In the genomic region with DNA sequence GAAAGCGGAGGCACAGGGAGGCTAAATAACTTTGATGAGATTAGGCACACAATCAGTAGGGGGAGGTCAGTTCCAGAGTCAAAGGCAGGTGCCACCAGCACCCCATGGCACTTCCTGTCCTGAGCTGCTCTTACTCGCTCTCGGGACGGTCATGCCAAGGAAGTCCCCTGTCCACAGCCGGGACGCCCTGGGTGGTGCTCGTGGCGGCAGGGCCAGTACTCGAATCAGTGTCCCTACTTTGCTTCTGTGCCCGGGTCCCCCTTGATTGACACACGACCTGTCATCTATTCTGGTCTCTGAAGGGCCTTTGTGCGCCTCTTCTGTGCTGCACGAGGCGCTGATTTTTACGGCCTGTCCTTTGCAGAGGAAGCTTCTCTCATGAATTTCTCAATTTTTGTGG, we compare ENCODE assay signal across 26 cellular contexts. TPM values are rescaled to one million over a fixed set of nuclear protein-coding genes. Genes with fewer than 3 reads are reported as not detected.
DNase-seq lines count a peak whose midpoint lies in the region; ATAC-seq, FAIRE-seq and TF ChIP-seq lines count a peak whose summit lies in the region.
"Had no signal": no experiment of that assay in that cellular context is flagged by ENCODE, and none has a peak within 500 bp of the region (broad histone marks: within the 10 kb centered on the region; RNA-seq: fewer than 3 reads in every experiment).

No MANE protein-coding gene starts in this region.

- H3K4me3 ChIP-seq in GM23338 (no peak overlapping the region), kidney (ENCODE audit: low read length in 2 of 2) (no peak overlapping the region)
- H3K4me3 ChIP-seq: A549, GM12878, Peyer's patch, SJSA1 had no signal

- intact Hi-C loops in kidney (cut with DNase I) = no loop called here

- no peaks in the 10 kb centered on the region for H3K27me3 Mint-ChIP-seq in activated naive CD8-positive, alpha-beta T cell
- no peaks in the 10 kb centered on the region for H3K27me3 Mint-ChIP-seq in activated naive CD8-positive, alpha-beta T cell treated with anti-CD3 and anti-CD28 coated beads, Interleukin-2, amount 50 U/mL, for 24 hours
- peaks cover 6% of the 10 kb centered on the region for H3K27me3 Mint-ChIP-seq in GM23338 (ENCODE audit: insufficient read depth, low read depth, poor library complexity)
- no peaks in the 10 kb centered on the region for H3K27me3 Mint-ChIP-seq in stimulated activated naive B cell treated with anti-CD40 and anti-IgM and Interleukin-4, amounts not matched to agents 10 μg/mL and 1 μg/mL and 100 μg/mL, for 72 hours
- H3K27me3 Mint-ChIP-seq: IgD-negative memory B cell had no signal

- H3K4me1 Mint-ChIP-seq in activated naive CD8-positive, alpha-beta T cell (ENCODE audit: low read depth) = peaks cover 51% of the 10 kb centered on the region
- H3K4me1 Mint-ChIP-seq in activated naive CD8-positive, alpha-beta T cell treated with anti-CD3 and anti-CD28 coated beads, Interleukin-2, amount 50 U/mL, for 24 hours = peaks cover 87% of the 10 kb centered on the region
- peaks cover 18% of the 10 kb centered on the region for H3K4me1 Mint-ChIP-seq in GM23338
- H3K4me1 Mint-ChIP-seq in stimulated activated naive B cell treated with anti-CD40 and anti-IgM and Interleukin-4, amounts not matched to agents 10 μg/mL and 1 μg/mL and 100 μg/mL, for 72 hours = peaks cover 89 to 98% of the 10 kb centered on the region in 2 donors

- H3K4me1 ChIP-seq in GM23338 (ENCODE audit: insufficient read depth) = no peaks in the 10 kb centered on the region
- H3K4me1 ChIP-seq in kidney (ENCODE audit: control insufficient read depth in 1 of 2, insufficient read depth in 1 of 2, low read depth in 1 of 2, low read length in 2 of 2) = no peaks in the 10 kb centered on the region
- H3K4me1 ChIP-seq: A549, BE2C, SJSA1 had no signal

- ATAC-seq in activated naive CD8-positive, alpha-beta T cell treated with anti-CD3 and anti-CD28 coated beads, Interleukin-2, amount 50 U/mL, for 24 hours = no peak
- no peak for ATAC-seq in GM23338
- ATAC-seq in stimulated activated naive B cell treated with anti-CD40 and anti-IgM and Interleukin-4, amounts not matched to agents 10 μg/mL and 1 μg/mL and 100 μg/mL, for 72 hours (replicated peaks) = no peak
- ATAC-seq: A549, GM12878 had no signal

- no peak for FAIRE-seq in kidney (lab: Jason Lieb, UNC)
- FAIRE-seq: A549, GM12878, H54 had no signal

- H3K9me3 Mint-ChIP-seq in activated naive CD8-positive, alpha-beta T cell (ENCODE audit: low read depth) = no peaks in the 10 kb centered on the region
- no peaks in the 10 kb centered on the region for H3K9me3 Mint-ChIP-seq in activated naive CD8-positive, alpha-beta T cell treated with anti-CD3 and anti-CD28 coated beads, Interleukin-2, amount 50 U/mL, for 24 hours
- no peaks in the 10 kb centered on the region for H3K9me3 Mint-ChIP-seq in GM23338
- no peaks in the 10 kb centered on the region for H3K9me3 Mint-ChIP-seq in stimulated activated naive B cell treated with anti-CD40 and anti-IgM and Interleukin-4, amounts not matched to agents 10 μg/mL and 1 μg/mL and 100 μg/mL, for 72 hours
- H3K9me3 Mint-ChIP-seq: CD4-positive, alpha-beta memory T cell; IgD-negative memory B cell had no signal

- H3K9me2 ChIP-seq in GM23338 (ENCODE audit: insufficient read depth) = no peaks in the 10 kb centered on the region

- no peaks in the 10 kb centered on the region for H3K36me3 Mint-ChIP-seq in activated naive CD8-positive, alpha-beta T cell
- H3K36me3 Mint-ChIP-seq in activated naive CD8-positive, alpha-beta T cell treated with anti-CD3 and anti-CD28 coated beads, Interleukin-2, amount 50 U/mL, for 24 hours (ENCODE audit: low read depth) = peaks cover 15% of the 10 kb centered on the region
- no peaks in the 10 kb centered on the region for H3K36me3 Mint-ChIP-seq in GM23338 (ENCODE audit: low read depth)
- H3K36me3 Mint-ChIP-seq in stimulated activated naive B cell treated with anti-CD40 and anti-IgM and Interleukin-4, amounts not matched to agents 10 μg/mL and 1 μg/mL and 100 μg/mL, for 72 hours = peaks cover 11 to 18% of the 10 kb centered on the region in 2 donors
- H3K36me3 Mint-ChIP-seq: CD4-positive, alpha-beta memory T cell; IgD-negative memory B cell had no signal

- DNase-seq in activated naive CD8-positive, alpha-beta T cell treated with anti-CD3 and anti-CD28 coated beads, Interleukin-2, amount 50 U/mL, for 24 hours = no peak
- DNase-seq in GM23338 (ENCODE audit: low spot score) = no peak
- peak; percentile 64 for DNase-seq in kidney
- DNase-seq in stimulated activated naive B cell treated with anti-CD40 and anti-IgM and Interleukin-4, amounts not matched to agents 10 μg/mL and 1 μg/mL and 100 μg/mL, for 72 hours = no peak
- DNase-seq in NCI-H526 (lab: John Stamatoyannopoulos, UW) = no peak
- no peak for DNase-seq in NCI-H146 (lab: John Stamatoyannopoulos, UW)
- no peak for DNase-seq in SKM-1 (lab: John Stamatoyannopoulos, UW; ENCODE audit: unreplicated experiment)
- DNase-seq: BE2C; Caco-2; CD4-positive, alpha-beta memory T cell; DMS 273 treated with DMSO at 0.1 percent for 48 hours; DND-41; Karpas-422; MV-4-11; NCI-H1417 treated with DMSO at 0.1 percent for 48 hours; NCI-H1930; NCI-H2227 treated with DMSO at 0.1 percent for 48 hours; NCI-H510A; NCI-H748 treated with DMSO at 0.1 percent for 48 hours; Peyer's patch had no signal

- H3K27ac ChIP-seq in GM23338 (ENCODE audit: low read depth) (no peak overlapping the region), kidney (ENCODE audit: low read depth in 2 of 2, low read length in 2 of 2) (no peak overlapping the region)
- H3K27ac ChIP-seq: A549, Peyer's patch, SJSA1 had no signal

- no peaks in the 10 kb centered on the region for H3K27me3 ChIP-seq in GM23338 (ENCODE audit: insufficient read depth)
- H3K27me3 ChIP-seq: Peyer's patch, SJSA1 had no signal

- H3K9me3 ChIP-seq in kidney (ENCODE audit: control insufficient read depth in 1 of 2, low read length in 2 of 2) = no peaks in the 10 kb centered on the region
- H3K9me3 ChIP-seq: A549, BE2C, Caco-2, Peyer's patch, SJSA1 had no signal

- no peak overlapping the region for H3K4me3 Mint-ChIP-seq in activated naive CD8-positive, alpha-beta T cell
- H3K4me3 Mint-ChIP-seq in activated naive CD8-positive, alpha-beta T cell treated with anti-CD3 and anti-CD28 coated beads, Interleukin-2, amount 50 U/mL, for 24 hours = no peak overlapping the region
- no peak overlapping the region for H3K4me3 Mint-ChIP-seq in GM23338
- H3K4me3 Mint-ChIP-seq in stimulated activated naive B cell treated with anti-CD40 and anti-IgM and Interleukin-4, amounts not matched to agents 10 μg/mL and 1 μg/mL and 100 μg/mL, for 72 hours = no peak overlapping the region
- H3K4me3 Mint-ChIP-seq: CD4-positive, alpha-beta memory T cell had no signal

- H4K20me1 ChIP-seq in GM23338 (replicated peaks; ENCODE audit: insufficient read depth) = no peaks in the 10 kb centered on the region

- H3K36me3 ChIP-seq in GM23338 (ENCODE audit: insufficient read depth) (no peaks in the 10 kb centered on the region), kidney (ENCODE audit: control insufficient read depth in 1 of 2, insufficient read depth in 2 of 2, low read length in 2 of 2) (no peaks in the 10 kb centered on the region)
- H3K36me3 ChIP-seq: BE2C, Peyer's patch, SJSA1 had no signal

- H2AFZ ChIP-seq in GM23338 = no peak overlapping the region

- no peak overlapping the region for H3K9ac ChIP-seq in kidney (ENCODE audit: low read length in 2 of 2)

- no peaks in the 10 kb centered on the region for H3F3A ChIP-seq in GM23338 (replicated peaks; ENCODE audit: low read depth)

- no peak overlapping the region for H3K4me2 ChIP-seq in GM23338
- H3K4me2 ChIP-seq: A549 had no signal

- TF ChIP-seq CTCF in GM23338 (conservative IDR thresholded peaks at IDR 0.05; ENCODE audit: low read depth in 2 of 2) (no peak), kidney (IDR thresholded peaks at IDR 0.05; ENCODE audit: borderline replicate concordance, extremely low read depth, insufficient read depth) (no peak)

- peak overlapping the region; percentile 41 for H3K27ac Mint-ChIP-seq in activated naive CD8-positive, alpha-beta T cell
- H3K27ac Mint-ChIP-seq in activated naive CD8-positive, alpha-beta T cell treated with anti-CD3 and anti-CD28 coated beads, Interleukin-2, amount 50 U/mL, for 24 hours = no peak overlapping the region
- 0 out of 2 replicates have a peak overlapping the region, but pooled peaks have one; percentile 45 for H3K27ac Mint-ChIP-seq in GM23338
- H3K27ac Mint-ChIP-seq in stimulated activated naive B cell treated with anti-CD40 and anti-IgM and Interleukin-4, amounts not matched to agents 10 μg/mL and 1 μg/mL and 100 μg/mL, for 72 hours = peak overlapping the region; percentile 92
- H3K27ac Mint-ChIP-seq: CD4-positive, alpha-beta memory T cell had no signal

- H3K79me2 ChIP-seq in GM23338 (replicated peaks; ENCODE audit: insufficient read depth) = no peaks in the 10 kb centered on the region

RNA-seq across cellular contexts. Expression of gene IRF8, which starts 31.4 kb away (rescaled TPM):
- total RNA-seq in GM23338 (2014; rRNA removed; shearing (Covaris generic)) = 1.4 and 2.8 TPM in 2 replicates
- polyA plus RNA-seq in GM23338 (2016; fragmentation: Nextera tagmentation; extraction: Ambion mirVana) (0.47 and 1.3 TPM in 2 replicates), kidney (ENCODE audit: insufficient read depth, low read depth, low replicate concordance) (2.9 TPM)
- total RNA-seq in kidney = 33.3 TPM
